1 cellular context compared by ENCODE assay signal in genomic region chr6:32944265-32944664, GRCh38.
TF ChIP-seq lines count a peak whose summit lies in the region.

No MANE protein-coding gene starts in this region.

TF ChIP-seq in GM12878, 131 proteins besides CTCF, POLR2A, EP300 and RAD21 (continued from another document and continues in another):
- TF ChIP-seq CEBPB (IDR thresholded peaks at IDR 0.05; ENCODE audit: borderline replicate concordance in 1 of 2, low read depth in 2 of 2, low read length in 2 of 2) (peak in 1 of 2 experiments; percentile 77; a peak in 1 of 4 replicates), ASH2L (IDR thresholded peaks at IDR 0.05; ENCODE audit: borderline replicate concordance, low read depth) (no peak), PML (IDR thresholded peaks at IDR 0.05; ENCODE audit: low read length) (no peak), MYC (IDR thresholded peaks at IDR 0.05; ENCODE audit: insufficient read depth, insufficient read length, insufficient replicate concordance, low read length, severe bottlenecking) (no peak), MYB (IDR thresholded peaks at IDR 0.05; ENCODE audit: borderline replicate concordance, low read depth, low read length) (no peak), ETV6 (conservative IDR thresholded peaks at IDR 0.05 in 1 of 2, IDR thresholded peaks at IDR 0.05 in 1 of 2; ENCODE audit: borderline replicate concordance in 1 of 2, low read depth in 1 of 2) (peak in 1 of 2 experiments; percentile 95; a peak in 2 of 4 replicates), LARP7 (IDR thresholded peaks at IDR 0.05) (no peak), ZNF622 (IDR thresholded peaks at IDR 0.05) (no peak), CBFB (IDR thresholded peaks at IDR 0.05; ENCODE audit: low read depth) (peak; percentile 91), PAX8 (IDR thresholded peaks at IDR 0.05) (no peak), JUND (IDR thresholded peaks at IDR 0.05; ENCODE audit: low read depth, low read length) (no peak), GABPA (IDR thresholded peaks at IDR 0.05; ENCODE audit: low read depth) (no peak; the same call in 1 of the 2 replicates), EED (IDR thresholded peaks at IDR 0.05; ENCODE audit: low read depth) (peak; percentile 95), NR2F1 (conservative IDR thresholded peaks at IDR 0.05) (peak; percentile 76), YY1 (IDR thresholded peaks at IDR 0.05; ENCODE audit: low read depth, low read length) (peak; percentile 92), TCF3 (IDR thresholded peaks at IDR 0.05; ENCODE audit: borderline replicate concordance, insufficient read depth, low read depth, low read length) (peak; percentile 40; the same call in 1 of the 2 replicates), RAD51 (IDR thresholded peaks at IDR 0.05) (no peak), BCL11A (IDR thresholded peaks at IDR 0.05; ENCODE audit: low read depth, low read length) (peak; percentile 93), NRF1 (conservative IDR thresholded peaks at IDR 0.05; ENCODE audit: low read depth, low read length) (no peak), BHLHE40 (IDR thresholded peaks at IDR 0.05; ENCODE audit: borderline replicate concordance in 1 of 2, low read depth in 2 of 2, low read length in 1 of 2) (peak; percentile 37 to 72), BRCA1 (IDR thresholded peaks at IDR 0.05; ENCODE audit: low read depth, low read length) (no peak), MXI1 (IDR thresholded peaks at IDR 0.05; ENCODE audit: low read depth, low read length) (peak; percentile 74), IKZF2 (IDR thresholded peaks at IDR 0.05) (peak; percentile 97), HDAC2 (IDR thresholded peaks at IDR 0.05) (no peak), TAF1 (IDR thresholded peaks at IDR 0.05; ENCODE audit: borderline replicate concordance, low read depth, low read length) (peak; percentile 72; the same call in 1 of the 2 replicates), ZNF207 (IDR thresholded peaks at IDR 0.05; ENCODE audit: borderline replicate concordance) (no peak), PBX3 (IDR thresholded peaks at IDR 0.05; ENCODE audit: insufficient replicate concordance, low read depth, low read length) (no peak), HDAC6 (IDR thresholded peaks at IDR 0.05; ENCODE audit: unreplicated experiment) (no peak), RB1 (IDR thresholded peaks at IDR 0.05; ENCODE audit: borderline replicate concordance) (no peak), NR2C1 (IDR thresholded peaks at IDR 0.05) (no peak), HSF1 (IDR thresholded peaks at IDR 0.05; ENCODE audit: low read depth, low read length) (no peak), ZNF24 (IDR thresholded peaks at IDR 0.05) (0 out of 2 replicates have a peak, but pooled peaks have one; percentile 17), PAX5 (IDR thresholded peaks at IDR 0.05; ENCODE audit: borderline replicate concordance, low read depth, low read length) (peak; percentile 90), ATF2 (IDR thresholded peaks at IDR 0.05; ENCODE audit: low read length) (peak; percentile 81; the same call in 1 of the 2 replicates), EGR1 (IDR thresholded peaks at IDR 0.05; ENCODE audit: borderline replicate concordance in 1 of 2, low read depth in 2 of 2, low read length in 2 of 2) (0 out of 3 replicates have a peak, but pooled peaks of 1 of the 2 experiments have one; percentile 31), CHD1 (IDR thresholded peaks at IDR 0.05; ENCODE audit: low read depth, low read length) (no peak), NR2C2 (IDR thresholded peaks at IDR 0.05; ENCODE audit: borderline replicate concordance, control insufficient read depth, insufficient read length, low read depth) (no peak), ZBTB4 (CRISPR knock-in tag; IDR thresholded peaks at IDR 0.05) (no peak), WRNIP1 (IDR thresholded peaks at IDR 0.05; ENCODE audit: borderline replicate concordance, low read depth, low read length) (no peak), USF1 (IDR thresholded peaks at IDR 0.05; ENCODE audit: borderline replicate concordance, extremely low read length, insufficient read depth, low read depth, low read length) (no peak), GATAD2B (conservative IDR thresholded peaks at IDR 0.05; ENCODE audit: low read depth) (no peak; the same call in 1 of the 2 replicates), RCOR1 (conservative IDR thresholded peaks at IDR 0.05; ENCODE audit: low read depth, low read length) (peak; percentile 76), KLF5 (IDR thresholded peaks at IDR 0.05; ENCODE audit: partially characterized antibody) (no peak), SKIL (IDR thresholded peaks at IDR 0.05; ENCODE audit: low read depth, poor library complexity, severe bottlenecking) (peak; percentile 86)
- TF ChIP-seq, protein P1, sequence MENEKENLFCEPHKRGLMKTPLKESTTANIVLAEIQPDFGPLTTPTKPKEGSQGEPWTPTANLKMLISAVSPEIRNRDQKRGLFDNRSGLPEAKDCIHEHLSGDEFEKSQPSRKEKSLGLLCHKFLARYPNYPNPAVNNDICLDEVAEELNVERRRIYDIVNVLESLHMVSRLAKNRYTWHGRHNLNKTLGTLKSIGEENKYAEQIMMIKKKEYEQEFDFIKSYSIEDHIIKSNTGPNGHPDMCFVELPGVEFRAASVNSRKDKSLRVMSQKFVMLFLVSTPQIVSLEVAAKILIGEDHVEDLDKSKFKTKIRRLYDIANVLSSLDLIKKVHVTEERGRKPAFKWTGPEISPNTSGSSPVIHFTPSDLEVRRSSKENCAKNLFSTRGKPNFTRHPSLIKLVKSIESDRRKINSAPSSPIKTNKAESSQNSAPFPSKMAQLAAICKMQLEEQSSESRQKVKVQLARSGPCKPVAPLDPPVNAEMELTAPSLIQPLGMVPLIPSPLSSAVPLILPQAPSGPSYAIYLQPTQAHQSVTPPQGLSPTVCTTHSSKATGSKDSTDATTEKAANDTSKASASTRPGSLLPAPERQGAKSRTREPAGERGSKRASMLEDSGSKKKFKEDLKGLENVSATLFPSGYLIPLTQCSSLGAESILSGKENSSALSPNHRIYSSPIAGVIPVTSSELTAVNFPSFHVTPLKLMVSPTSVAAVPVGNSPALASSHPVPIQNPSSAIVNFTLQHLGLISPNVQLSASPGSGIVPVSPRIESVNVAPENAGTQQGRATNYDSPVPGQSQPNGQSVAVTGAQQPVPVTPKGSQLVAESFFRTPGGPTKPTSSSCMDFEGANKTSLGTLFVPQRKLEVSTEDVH (IDR thresholded peaks at IDR 0.05; ENCODE audit: low read depth, partially characterized antibody): no peak
- TF ChIP-seq, protein P2, sequence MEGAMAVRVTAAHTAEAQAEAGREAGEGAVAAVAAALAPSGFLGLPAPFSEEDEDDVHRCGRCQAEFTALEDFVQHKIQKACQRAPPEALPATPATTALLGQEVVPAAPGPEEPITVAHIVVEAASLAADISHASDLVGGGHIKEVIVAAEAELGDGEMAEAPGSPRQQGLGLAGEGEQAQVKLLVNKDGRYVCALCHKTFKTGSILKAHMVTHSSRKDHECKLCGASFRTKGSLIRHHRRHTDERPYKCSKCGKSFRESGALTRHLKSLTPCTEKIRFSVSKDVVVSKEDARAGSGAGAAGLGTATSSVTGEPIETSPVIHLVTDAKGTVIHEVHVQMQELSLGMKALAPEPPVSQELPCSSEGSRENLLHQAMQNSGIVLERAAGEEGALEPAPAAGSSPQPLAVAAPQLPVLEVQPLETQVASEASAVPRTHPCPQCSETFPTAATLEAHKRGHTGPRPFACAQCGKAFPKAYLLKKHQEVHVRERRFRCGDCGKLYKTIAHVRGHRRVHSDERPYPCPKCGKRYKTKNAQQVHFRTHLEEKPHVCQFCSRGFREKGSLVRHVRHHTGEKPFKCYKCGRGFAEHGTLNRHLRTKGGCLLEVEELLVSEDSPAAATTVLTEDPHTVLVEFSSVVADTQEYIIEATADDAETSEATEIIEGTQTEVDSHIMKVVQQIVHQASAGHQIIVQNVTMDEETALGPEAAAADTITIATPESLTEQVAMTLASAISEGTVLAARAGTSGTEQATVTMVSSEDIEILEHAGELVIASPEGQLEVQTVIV (IDR thresholded peaks at IDR 0.05; ENCODE audit: borderline replicate concordance, partially characterized antibody): no peak
- TF ChIP-seq, protein P3, sequence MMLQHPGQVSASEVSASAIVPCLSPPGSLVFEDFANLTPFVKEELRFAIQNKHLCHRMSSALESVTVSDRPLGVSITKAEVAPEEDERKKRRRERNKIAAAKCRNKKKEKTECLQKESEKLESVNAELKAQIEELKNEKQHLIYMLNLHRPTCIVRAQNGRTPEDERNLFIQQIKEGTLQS (IDR thresholded peaks at IDR 0.05; ENCODE audit: borderline replicate concordance, extremely low read depth, low read depth, low read length): no peak
